ENCODE assay signal across 1 cellular context in genomic region chr10:30390207-30390606, GRCh38.
TF ChIP-seq lines count a peak whose summit lies in the region.

No MANE protein-coding gene starts in this region.

TF ChIP-seq in HepG2, 621 proteins besides CTCF, POLR2A, EP300 and RAD21 (continued from another document and continues in another):
- no peak for TF ChIP-seq SOX13 (IDR thresholded peaks at IDR 0.05)
- TF ChIP-seq SOX13 (CRISPR knock-in tag; conservative IDR thresholded peaks at IDR 0.05 in 1 of 2, IDR thresholded peaks at IDR 0.05 in 1 of 2), result no peak
- TF ChIP-seq, protein P1, sequence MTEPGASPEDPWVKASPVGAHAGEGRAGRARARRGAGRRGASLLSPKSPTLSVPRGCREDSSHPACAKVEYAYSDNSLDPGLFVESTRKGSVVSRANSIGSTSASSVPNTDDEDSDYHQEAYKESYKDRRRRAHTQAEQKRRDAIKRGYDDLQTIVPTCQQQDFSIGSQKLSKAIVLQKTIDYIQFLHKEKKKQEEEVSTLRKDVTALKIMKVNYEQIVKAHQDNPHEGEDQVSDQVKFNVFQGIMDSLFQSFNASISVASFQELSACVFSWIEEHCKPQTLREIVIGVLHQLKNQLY (CRISPR knock-in tag; IDR thresholded peaks at IDR 0.05), result no peak
- TF ChIP-seq MED1 (CRISPR knock-in tag; IDR thresholded peaks at IDR 0.05), result peak; percentile 47
- TF ChIP-seq FOXP4 (CRISPR knock-in tag; IDR thresholded peaks at IDR 0.05), result 0 out of 2 replicates have a peak, but pooled peaks have one; percentile 17
- no peak for TF ChIP-seq RARG (CRISPR knock-in tag; IDR thresholded peaks at IDR 0.05; ENCODE audit: low read depth)
- TF ChIP-seq SALL1 (CRISPR knock-in tag; IDR thresholded peaks at IDR 0.05), result peak; percentile 74
- TF ChIP-seq ZNF780A (CRISPR knock-in tag; IDR thresholded peaks at IDR 0.05), result no peak
- no peak for TF ChIP-seq NONO (IDR thresholded peaks at IDR 0.05)
- no peak for TF ChIP-seq NONO (CRISPR knock-in tag; conservative IDR thresholded peaks at IDR 0.05)
- no peak for TF ChIP-seq ZNF331 (CRISPR knock-in tag; IDR thresholded peaks at IDR 0.05)
- no peak for TF ChIP-seq STAT5B (CRISPR knock-in tag; IDR thresholded peaks at IDR 0.05)
- no peak for TF ChIP-seq SAP130 (CRISPR knock-in tag; IDR thresholded peaks at IDR 0.05; ENCODE audit: low read depth)
- no peak for TF ChIP-seq GZF1 (CRISPR knock-in tag; IDR thresholded peaks at IDR 0.05)
- no peak for TF ChIP-seq PRPF4 (IDR thresholded peaks at IDR 0.05; ENCODE audit: low read depth, low read length, poor library complexity, severe bottlenecking)
- TF ChIP-seq, protein P2, sequence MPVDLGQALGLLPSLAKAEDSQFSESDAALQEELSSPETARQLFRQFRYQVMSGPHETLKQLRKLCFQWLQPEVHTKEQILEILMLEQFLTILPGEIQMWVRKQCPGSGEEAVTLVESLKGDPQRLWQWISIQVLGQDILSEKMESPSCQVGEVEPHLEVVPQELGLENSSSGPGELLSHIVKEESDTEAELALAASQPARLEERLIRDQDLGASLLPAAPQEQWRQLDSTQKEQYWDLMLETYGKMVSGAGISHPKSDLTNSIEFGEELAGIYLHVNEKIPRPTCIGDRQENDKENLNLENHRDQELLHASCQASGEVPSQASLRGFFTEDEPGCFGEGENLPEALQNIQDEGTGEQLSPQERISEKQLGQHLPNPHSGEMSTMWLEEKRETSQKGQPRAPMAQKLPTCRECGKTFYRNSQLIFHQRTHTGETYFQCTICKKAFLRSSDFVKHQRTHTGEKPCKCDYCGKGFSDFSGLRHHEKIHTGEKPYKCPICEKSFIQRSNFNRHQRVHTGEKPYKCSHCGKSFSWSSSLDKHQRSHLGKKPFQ (CRISPR knock-in tag; IDR thresholded peaks at IDR 0.05; ENCODE audit: insufficient replicate concordance), result no peak
- no peak for TF ChIP-seq ZNF251 (CRISPR knock-in tag; IDR thresholded peaks at IDR 0.05)
- 0 out of 2 replicates have a peak, but pooled peaks have one; percentile 10 for TF ChIP-seq FOXA3 (CRISPR knock-in tag; IDR thresholded peaks at IDR 0.05)
- no peak for TF ChIP-seq ZNF414 (CRISPR knock-in tag; IDR thresholded peaks at IDR 0.05)
- no peak for TF ChIP-seq PHF5A (CRISPR knock-in tag; IDR thresholded peaks at IDR 0.05; ENCODE audit: low read depth, unreplicated experiment)
- TF ChIP-seq, protein P3, sequence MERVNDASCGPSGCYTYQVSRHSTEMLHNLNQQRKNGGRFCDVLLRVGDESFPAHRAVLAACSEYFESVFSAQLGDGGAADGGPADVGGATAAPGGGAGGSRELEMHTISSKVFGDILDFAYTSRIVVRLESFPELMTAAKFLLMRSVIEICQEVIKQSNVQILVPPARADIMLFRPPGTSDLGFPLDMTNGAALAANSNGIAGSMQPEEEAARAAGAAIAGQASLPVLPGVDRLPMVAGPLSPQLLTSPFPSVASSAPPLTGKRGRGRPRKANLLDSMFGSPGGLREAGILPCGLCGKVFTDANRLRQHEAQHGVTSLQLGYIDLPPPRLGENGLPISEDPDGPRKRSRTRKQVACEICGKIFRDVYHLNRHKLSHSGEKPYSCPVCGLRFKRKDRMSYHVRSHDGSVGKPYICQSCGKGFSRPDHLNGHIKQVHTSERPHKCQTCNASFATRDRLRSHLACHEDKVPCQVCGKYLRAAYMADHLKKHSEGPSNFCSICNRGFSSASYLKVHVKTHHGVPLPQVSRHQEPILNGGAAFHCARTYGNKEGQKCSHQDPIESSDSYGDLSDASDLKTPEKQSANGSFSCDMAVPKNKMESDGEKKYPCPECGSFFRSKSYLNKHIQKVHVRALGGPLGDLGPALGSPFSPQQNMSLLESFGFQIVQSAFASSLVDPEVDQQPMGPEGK (CRISPR knock-in tag; IDR thresholded peaks at IDR 0.05), result peak; percentile 84
- TF ChIP-seq NR2F1 (CRISPR knock-in tag; IDR thresholded peaks at IDR 0.05), result peak; percentile 38 to 71; a peak in 3 of 4 replicates
- TF ChIP-seq ZNF484 (CRISPR knock-in tag; IDR thresholded peaks at IDR 0.05; ENCODE audit: borderline replicate concordance, low read depth), result no peak
- TF ChIP-seq MXI1 (IDR thresholded peaks at IDR 0.05; ENCODE audit: borderline replicate concordance, low read depth, low read length), result no peak
- TF ChIP-seq UBTF (CRISPR knock-in tag; IDR thresholded peaks at IDR 0.05), result no peak
- TF ChIP-seq FOSL2 (CRISPR knock-in tag; IDR thresholded peaks at IDR 0.05), result peak; percentile 36; the same call in 1 of the 2 replicates
- TF ChIP-seq GLI4 (CRISPR knock-in tag; IDR thresholded peaks at IDR 0.05; ENCODE audit: borderline replicate concordance), result no peak
- no peak for TF ChIP-seq ZNF367 (CRISPR knock-in tag; IDR thresholded peaks at IDR 0.05; ENCODE audit: borderline replicate concordance)
- no peak for TF ChIP-seq ZNF235 (CRISPR knock-in tag; IDR thresholded peaks at IDR 0.05; ENCODE audit: borderline replicate concordance)
- TF ChIP-seq CSRNP2 (CRISPR knock-in tag; conservative IDR thresholded peaks at IDR 0.05; ENCODE audit: low read depth), result no peak
- TF ChIP-seq NR1H2 (CRISPR knock-in tag; IDR thresholded peaks at IDR 0.05; ENCODE audit: borderline replicate concordance, low read depth), result no peak
- no peak for TF ChIP-seq ZNF598 (CRISPR knock-in tag; IDR thresholded peaks at IDR 0.05; ENCODE audit: borderline replicate concordance)
- peak; percentile 95 for TF ChIP-seq TP53 (CRISPR knock-in tag; conservative IDR thresholded peaks at IDR 0.05)
- no peak for TF ChIP-seq TGIF2 (CRISPR knock-in tag; IDR thresholded peaks at IDR 0.05)
- TF ChIP-seq, protein P4, sequence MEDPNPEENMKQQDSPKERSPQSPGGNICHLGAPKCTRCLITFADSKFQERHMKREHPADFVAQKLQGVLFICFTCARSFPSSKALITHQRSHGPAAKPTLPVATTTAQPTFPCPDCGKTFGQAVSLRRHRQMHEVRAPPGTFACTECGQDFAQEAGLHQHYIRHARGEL (CRISPR knock-in tag; IDR thresholded peaks at IDR 0.05), result no peak
- TF ChIP-seq ZNF614 (CRISPR knock-in tag; IDR thresholded peaks at IDR 0.05; ENCODE audit: borderline replicate concordance), result no peak
- 0 out of 2 replicates have a peak, but pooled peaks have one; percentile 11 for TF ChIP-seq RXRB (CRISPR knock-in tag; IDR thresholded peaks at IDR 0.05; ENCODE audit: borderline replicate concordance)
- peak; percentile 54; the same call in 1 of the 2 replicates for TF ChIP-seq NCOR1 (IDR thresholded peaks at IDR 0.05; ENCODE audit: borderline replicate concordance, low read length)
- no peak for TF ChIP-seq HCFC1 (IDR thresholded peaks at IDR 0.05; ENCODE audit: low read depth, low read length)
- no peak for TF ChIP-seq ZNF451 (CRISPR knock-in tag; IDR thresholded peaks at IDR 0.05)
- TF ChIP-seq SOX6 (IDR thresholded peaks at IDR 0.05), result no peak
- TF ChIP-seq SOX6 (CRISPR knock-in tag; IDR thresholded peaks at IDR 0.05), result peak; percentile 48
- no peak for TF ChIP-seq DNMT3B (CRISPR knock-in tag; conservative IDR thresholded peaks at IDR 0.05)
- peak; percentile 38; the same call in 1 of the 2 replicates for TF ChIP-seq ZMYM3 (CRISPR knock-in tag; IDR thresholded peaks at IDR 0.05)
- TF ChIP-seq SRSF4 (IDR thresholded peaks at IDR 0.05; ENCODE audit: low read depth, low read length, poor library complexity, severe bottlenecking), result no peak
- TF ChIP-seq NR2F6 (IDR thresholded peaks at IDR 0.05), result peak; percentile 80
- TF ChIP-seq NR2F6 (CRISPR knock-in tag; IDR thresholded peaks at IDR 0.05), result peak; percentile 87
- TF ChIP-seq, protein P5, sequence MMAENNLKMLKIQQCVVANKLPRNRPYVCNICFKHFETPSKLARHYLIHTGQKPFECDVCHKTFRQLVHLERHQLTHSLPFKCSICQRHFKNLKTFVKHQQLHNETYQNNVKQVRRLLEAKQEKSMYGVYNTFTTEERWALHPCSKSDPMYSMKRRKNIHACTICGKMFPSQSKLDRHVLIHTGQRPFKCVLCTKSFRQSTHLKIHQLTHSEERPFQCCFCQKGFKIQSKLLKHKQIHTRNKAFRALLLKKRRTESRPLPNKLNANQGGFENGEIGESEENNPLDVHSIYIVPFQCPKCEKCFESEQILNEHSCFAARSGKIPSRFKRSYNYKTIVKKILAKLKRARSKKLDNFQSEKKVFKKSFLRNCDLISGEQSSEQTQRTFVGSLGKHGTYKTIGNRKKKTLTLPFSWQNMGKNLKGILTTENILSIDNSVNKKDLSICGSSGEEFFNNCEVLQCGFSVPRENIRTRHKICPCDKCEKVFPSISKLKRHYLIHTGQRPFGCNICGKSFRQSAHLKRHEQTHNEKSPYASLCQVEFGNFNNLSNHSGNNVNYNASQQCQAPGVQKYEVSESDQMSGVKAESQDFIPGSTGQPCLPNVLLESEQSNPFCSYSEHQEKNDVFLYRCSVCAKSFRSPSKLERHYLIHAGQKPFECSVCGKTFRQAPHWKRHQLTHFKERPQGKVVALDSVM (CRISPR knock-in tag; IDR thresholded peaks at IDR 0.05), result peak; percentile 98
- TF ChIP-seq MIER2 (CRISPR knock-in tag; IDR thresholded peaks at IDR 0.05), result no peak
- TF ChIP-seq SIX4 (CRISPR knock-in tag; IDR thresholded peaks at IDR 0.05), result no peak
- 0 out of 2 replicates have a peak, but pooled peaks have one; percentile 36 for TF ChIP-seq NR2C2 (CRISPR knock-in tag; IDR thresholded peaks at IDR 0.05; ENCODE audit: borderline replicate concordance)
- TF ChIP-seq SP5 (CRISPR knock-in tag; IDR thresholded peaks at IDR 0.05; ENCODE audit: borderline replicate concordance, low read depth), result peak; percentile 57
- TF ChIP-seq SRY (CRISPR knock-in tag; IDR thresholded peaks at IDR 0.05), result no peak
- TF ChIP-seq CEBPG (CRISPR knock-in tag; IDR thresholded peaks at IDR 0.05), result peak; percentile 69
- TF ChIP-seq HDAC2 (CRISPR knock-in tag; IDR thresholded peaks at IDR 0.05), result peak; percentile 34; the same call in 1 of the 2 replicates
- no peak for TF ChIP-seq GMEB1 (CRISPR knock-in tag; IDR thresholded peaks at IDR 0.05; ENCODE audit: borderline replicate concordance)
- peak; percentile 44; the same call in 1 of the 2 replicates for TF ChIP-seq NR2F2 (IDR thresholded peaks at IDR 0.05; ENCODE audit: borderline replicate concordance, low read depth)
- no peak for TF ChIP-seq PHB2 (IDR thresholded peaks at IDR 0.05; ENCODE audit: partially characterized antibody)
- no peak for TF ChIP-seq ZNF580 (CRISPR knock-in tag; IDR thresholded peaks at IDR 0.05; ENCODE audit: borderline replicate concordance, low read depth)
- no peak for TF ChIP-seq ONECUT2 (CRISPR knock-in tag; IDR thresholded peaks at IDR 0.05)
